In genomic region chr15:90564109-90564508, GRCh38 we compare ENCODE assay signal across 10 cellular contexts. TPM values are rescaled to one million over a fixed set of nuclear protein-coding genes. Genes with fewer than 3 reads are reported as not detected.
DNase-seq lines count a peak whose midpoint lies in the region; ATAC-seq and TF ChIP-seq lines count a peak whose summit lies in the region.
"Had no signal": no experiment of that assay in that cellular context is flagged by ENCODE, and none has a peak within 500 bp of the region (broad histone marks: within the 10 kb centered on the region; RNA-seq: fewer than 3 reads in every experiment).

No MANE protein-coding gene starts in this region.

- no peak overlapping the region for H3K4me3 ChIP-seq in A673 (ENCODE audit: low read depth, low read length, poor library complexity, severe bottlenecking)
- H3K4me3 ChIP-seq: adrenal gland had no signal

- H3K9me3 ChIP-seq in A673 (ENCODE audit: low read depth, low read length, poor library complexity, severe bottlenecking): peaks cover 8% of the 10 kb centered on the region
- H3K9me3 ChIP-seq: adrenal gland had no signal

- peaks cover 91% of the 10 kb centered on the region for H3K4me1 Mint-ChIP-seq in activated CD4-positive, alpha-beta T cell treated with anti-CD3 and anti-CD28 coated beads, Interleukin-2, amount 10 ng/mL, durations not matched to agents 7 days and 5 days
- peaks cover 82% of the 10 kb centered on the region for H3K4me1 Mint-ChIP-seq in dendritic cell treated with granulocyte-macrophage colony-stimulating factor and Interleukin-4, amounts not matched to agents 40 ng/mL and 50 ng/mL, for 4 days (ENCODE audit: low read depth)
- H3K4me1 Mint-ChIP-seq in stimulated activated naive CD8-positive, alpha-beta T cell treated with anti-CD3 and anti-CD28 coated beads, Interleukin-15, amount 100 ng/mL, for 72 hours: peaks cover 95% of the 10 kb centered on the region

- BruUV-seq in A673 (replicated peaks; lab: Mats Ljungman, UMichigan): no TSS peak

- intact Hi-C loops in dendritic cell treated with granulocyte-macrophage colony-stimulating factor and Interleukin-4, amounts not matched to agents 40 ng/mL and 50 ng/mL, for 4 days (cut with micrococcal nuclease): loop anchor here (5.0 kb wide), 1 partner anchor 33 kb away; no protein-coding TSS in a partner anchor
- intact Hi-C loops in A673 (cut with micrococcal nuclease; ENCODE audit: unreplicated experiment): no loop called here

- no peaks in the 10 kb centered on the region for H3K27me3 ChIP-seq in A673 (replicated peaks; ENCODE audit: insufficient read depth, low read depth, low read length, poor library complexity)
- H3K27me3 ChIP-seq: adrenal gland had no signal

- no peak overlapping the region for H3K27ac ChIP-seq in A673 (ENCODE audit: low read depth, low read length, poor library complexity, severe bottlenecking)

- peaks cover 66% of the 10 kb centered on the region for H3K36me3 Mint-ChIP-seq in activated CD4-positive, alpha-beta T cell treated with anti-CD3 and anti-CD28 coated beads, Interleukin-2, amount 10 ng/mL, durations not matched to agents 7 days and 5 days (ENCODE audit: low read depth)
- peaks cover 12% of the 10 kb centered on the region for H3K36me3 Mint-ChIP-seq in dendritic cell treated with granulocyte-macrophage colony-stimulating factor and Interleukin-4, amounts not matched to agents 40 ng/mL and 50 ng/mL, for 4 days (ENCODE audit: low read depth)

- no peaks in the 10 kb centered on the region for H3K36me3 ChIP-seq in A673 (ENCODE audit: insufficient read depth, low read length, poor library complexity, severe bottlenecking)
- H3K36me3 ChIP-seq: adrenal gland had no signal

- DNase-seq in activated CD4-positive, alpha-beta T cell treated with anti-CD3 and anti-CD28 coated beads, Interleukin-2, amount 10 ng/mL, durations not matched to agents 7 days and 5 days: no peak
- no peak for DNase-seq in activated CD4-positive, alpha-beta T cell treated with anti-CD3 and anti-CD28 coated beads, Interleukin-2, amount 50 U/mL, for 4 hours
- DNase-seq in NAMALWA (ENCODE audit: low spot score): peak; percentile 49
- no peak for DNase-seq in stimulated activated naive CD8-positive, alpha-beta T cell treated with anti-CD3 and anti-CD28 coated beads, Interleukin-15, amount 100 ng/mL, for 72 hours
- DNase-seq in A673 (ENCODE audit: low spot score): no peak
- DNase-seq in NK-92 (lab: John Stamatoyannopoulos, UW; ENCODE audit: unreplicated experiment): no peak
- DNase-seq: NCI-H2081 treated with DMSO at 0.1 percent for 48 hours had no signal

- CTCF ChIA-PET in activated CD4-positive, alpha-beta T cell treated with anti-CD3 and anti-CD28 coated beads, Interleukin-2, amount 10 ng/mL, durations not matched to agents 7 days and 5 days (lab: Charles Lee): interaction anchor here (0.9 to 1.5 kb wide), 7 partner anchors 9 to 40 kb away, joined by 3 to 5 read pairs (median 3); no protein-coding TSS in a partner anchor
- CTCF ChIA-PET in A673 (lab: Charles Lee): no interaction called here

- no peaks in the 10 kb centered on the region for H3K27me3 Mint-ChIP-seq in activated CD4-positive, alpha-beta T cell treated with anti-CD3 and anti-CD28 coated beads, Interleukin-2, amount 10 ng/mL, durations not matched to agents 7 days and 5 days
- H3K27me3 Mint-ChIP-seq in dendritic cell treated with granulocyte-macrophage colony-stimulating factor and Interleukin-4, amounts not matched to agents 40 ng/mL and 50 ng/mL, for 4 days: no peaks in the 10 kb centered on the region
- H3K27me3 Mint-ChIP-seq in stimulated activated naive CD8-positive, alpha-beta T cell treated with anti-CD3 and anti-CD28 coated beads, Interleukin-15, amount 100 ng/mL, for 72 hours: no peaks in the 10 kb centered on the region

- no peak for ATAC-seq in stimulated activated naive CD8-positive, alpha-beta T cell treated with anti-CD3 and anti-CD28 coated beads, Interleukin-15, amount 100 ng/mL, for 72 hours
- ATAC-seq in HG02571 (IDR thresholded peaks at IDR 0.05; ENCODE audit: unreplicated experiment): no peak

- peaks cover 24% of the 10 kb centered on the region for H3K4me1 ChIP-seq in A673 (ENCODE audit: insufficient read depth, low read length, poor library complexity, severe bottlenecking)

- H3K9me3 Mint-ChIP-seq in activated CD4-positive, alpha-beta T cell treated with anti-CD3 and anti-CD28 coated beads, Interleukin-2, amount 10 ng/mL, durations not matched to agents 7 days and 5 days: peaks cover 3% of the 10 kb centered on the region
- H3K9me3 Mint-ChIP-seq in dendritic cell treated with granulocyte-macrophage colony-stimulating factor and Interleukin-4, amounts not matched to agents 40 ng/mL and 50 ng/mL, for 4 days: no peaks in the 10 kb centered on the region
- peaks cover 0 to 4% of the 10 kb centered on the region in 2 donors for H3K9me3 Mint-ChIP-seq in stimulated activated naive CD8-positive, alpha-beta T cell treated with anti-CD3 and anti-CD28 coated beads, Interleukin-15, amount 100 ng/mL, for 72 hours

- peak overlapping the region; percentile 31 for H3K4me3 Mint-ChIP-seq in activated CD4-positive, alpha-beta T cell treated with anti-CD3 and anti-CD28 coated beads, Interleukin-2, amount 10 ng/mL, durations not matched to agents 7 days and 5 days
- peak overlapping the region; percentile 6 for H3K4me3 Mint-ChIP-seq in dendritic cell treated with granulocyte-macrophage colony-stimulating factor and Interleukin-4, amounts not matched to agents 40 ng/mL and 50 ng/mL, for 4 days
- peak overlapping the region; percentile 44 to 71 for H3K4me3 Mint-ChIP-seq in stimulated activated naive CD8-positive, alpha-beta T cell treated with anti-CD3 and anti-CD28 coated beads, Interleukin-15, amount 100 ng/mL, for 72 hours

- TF ChIP-seq CTCF in A673 (conservative IDR thresholded peaks at IDR 0.05; ENCODE audit: low read depth, low read length): no peak

- POLR2A ChIA-PET in activated CD4-positive, alpha-beta T cell treated with anti-CD3 and anti-CD28 coated beads, Interleukin-2, amount 10 ng/mL, durations not matched to agents 7 days and 5 days (lab: Charles Lee): interaction anchor here (0.6 to 1.0 kb wide), 2 partner anchors 30 to 212 kb away, joined by 3 to 4 read pairs; partner anchors contain the start of gene ZNF774
- POLR2A ChIA-PET in A673 (lab: Charles Lee; ENCODE audit: low non-redundant PET): no interaction called here

- H3K27ac Mint-ChIP-seq in activated CD4-positive, alpha-beta T cell treated with anti-CD3 and anti-CD28 coated beads, Interleukin-2, amount 10 ng/mL, durations not matched to agents 7 days and 5 days: peak overlapping the region; percentile 95
- peak overlapping the region; percentile 94 for H3K27ac Mint-ChIP-seq in dendritic cell treated with granulocyte-macrophage colony-stimulating factor and Interleukin-4, amounts not matched to agents 40 ng/mL and 50 ng/mL, for 4 days
- H3K27ac Mint-ChIP-seq in stimulated activated naive CD8-positive, alpha-beta T cell treated with anti-CD3 and anti-CD28 coated beads, Interleukin-15, amount 100 ng/mL, for 72 hours: peak overlapping the region; percentile 91 to 95

RNA-seq across cellular contexts. Expression of gene CRTC3, which starts 34.4 kb away (rescaled TPM):
- total RNA-seq in activated CD4-positive, alpha-beta T cell treated with anti-CD3 and anti-CD28 coated beads, Interleukin-2, amount 10 ng/mL, durations not matched to agents 7 days and 5 days: 10 to 100 TPM; 85.1 to 90.7 TPM
- total RNA-seq in A673 (2021): 34.6 and 35.3 TPM in 2 replicates

Comparison
In these comparisons a context has a peak if more than half of its experiments do, and no peak if none do; other contexts are left out.
1. H3K4me3 Mint-ChIP-seq: peak in every context shown above with its lines; median percentile 58 in stimulated activated naive CD8-positive, alpha-beta T cell treated with anti-CD3 and anti-CD28 coated beads, Interleukin-15, amount 100 ng/mL, for 72 hours; 31 in activated CD4-positive, alpha-beta T cell treated with anti-CD3 and anti-CD28 coated beads, Interleukin-2, amount 10 ng/mL, durations not matched to agents 7 days and 5 days; 6 in dendritic cell treated with granulocyte-macrophage colony-stimulating factor and Interleukin-4, amounts not matched to agents 40 ng/mL and 50 ng/mL, for 4 days.